Comparison of ENCODE assay signal across 18 cellular contexts in genomic region chr11:60771146-60771545, GRCh38. TPM values are rescaled to one million over a fixed set of nuclear protein-coding genes. Genes with fewer than 3 reads are reported as not detected.
DNase-seq lines count a peak whose midpoint lies in the region; ATAC-seq and TF ChIP-seq lines count a peak whose summit lies in the region.
"Had no signal": no experiment of that assay in that cellular context is flagged by ENCODE, and none has a peak within 500 bp of the region (broad histone marks: within the 10 kb centered on the region; RNA-seq: fewer than 3 reads in every experiment).

No MANE protein-coding gene starts in this region.

- H3K23ac ChIP-seq in IMR-90 (ENCODE audit: low read depth, low read length), result no peak overlapping the region

- POLR2A ChIA-PET in IMR-90 (lab: Charles Lee; ENCODE audit: unreplicated experiment), result no interaction called here

- no peak overlapping the region for H2AFZ ChIP-seq in IMR-90 (replicated peaks; ENCODE audit: low read length, poor library complexity)
- H2AFZ ChIP-seq: GM23248 had no signal

- H2BK15ac ChIP-seq in IMR-90 (ENCODE audit: low read depth, low read length), result no peak overlapping the region

- no peak overlapping the region for H3K14ac ChIP-seq in IMR-90 (replicated peaks; ENCODE audit: low read depth, low read length)

- no peak overlapping the region for H3K4me3 Mint-ChIP-seq in chondrocyte (ENCODE audit: unreplicated experiment)
- no peak overlapping the region for H3K4me3 Mint-ChIP-seq in stimulated activated memory B cell treated with anti-CD40 and anti-IgM and Interleukin-4, amounts not matched to agents 10 μg/mL and 1 μg/mL and 100 μg/mL, for 72 hours
- H3K4me3 Mint-ChIP-seq: CD4-positive, alpha-beta T cell; HFFc6 had no signal

- H2BK5ac ChIP-seq in IMR-90 (ENCODE audit: low read depth, low read length, poor library complexity, severe bottlenecking), result no peak overlapping the region

- no peaks in the 10 kb centered on the region for H3K9me3 Mint-ChIP-seq in chondrocyte (ENCODE audit: low read depth)
- peaks cover 3% of the 10 kb centered on the region for H3K9me3 Mint-ChIP-seq in stimulated activated memory B cell treated with anti-CD40 and anti-IgM and Interleukin-4, amounts not matched to agents 10 μg/mL and 1 μg/mL and 100 μg/mL, for 72 hours
- H3K9me3 Mint-ChIP-seq: CD4-positive, alpha-beta T cell; HFFc6; IgD-negative memory B cell had no signal

- no TSS peak for BruUV-seq in IMR-90 (replicated peaks; lab: Mats Ljungman, UMichigan)

- no peaks in the 10 kb centered on the region for H3K79me1 ChIP-seq in IMR-90 (ENCODE audit: low read depth in 1 of 2, low read length in 2 of 2)

- H2BK20ac ChIP-seq in IMR-90 (ENCODE audit: low read depth, low read length), result no peak overlapping the region

- no peaks in the 10 kb centered on the region for H3K36me3 Mint-ChIP-seq in chondrocyte (ENCODE audit: low read depth)
- H3K36me3 Mint-ChIP-seq in stimulated activated memory B cell treated with anti-CD40 and anti-IgM and Interleukin-4, amounts not matched to agents 10 μg/mL and 1 μg/mL and 100 μg/mL, for 72 hours, result no peaks in the 10 kb centered on the region
- H3K36me3 Mint-ChIP-seq: IgD-negative memory B cell had no signal

- no peaks in the 10 kb centered on the region for H3K9me3 ChIP-seq in IMR-90 (ENCODE audit: control insufficient read depth, insufficient read depth, low read length)
- H3K9me3 ChIP-seq: A549, Caco-2 had no signal

- no peak overlapping the region for H3K4me2 ChIP-seq in IMR-90 (ENCODE audit: low read depth, low read length)
- H3K4me2 ChIP-seq: A549 had no signal

- H3K4me1 ChIP-seq in IMR-90 (ENCODE audit: control insufficient read depth, insufficient read depth, low read length), result no peaks in the 10 kb centered on the region
- H3K4me1 ChIP-seq: A549, Caco-2 had no signal

- WGBS in IMR-90 (ENCODE audit: extremely low coverage in 2 of 2, insufficient read length in 1 of 2), 2 experiments, result no CpG with 5 or more reads among the region's 4 CpGs

- intact Hi-C loops in IMR-90 (cut with micrococcal nuclease) (no loop called here), posterior vena cava (cut with DNase I) (no loop called here)

- no peak overlapping the region for H3K27ac ChIP-seq in IMR-90 (ENCODE audit: insufficient read depth, low read length)
- H3K27ac ChIP-seq: 22Rv1, A549, C4-2B, GM23248 had no signal

- in situ Hi-C loops in IMR-90 (cut with MboI; ENCODE audit: low sequenced_read_pairs), result no loop called here

- no peak for DNase-seq in IMR-90
- peak; percentile 72 for DNase-seq in chondrocyte (ENCODE audit: low spot score)
- DNase-seq in posterior vena cava (ENCODE audit: low spot score), result peak; percentile 42
- no peak for DNase-seq in NCI-H1436 treated with DMSO at 0.1 percent for 48 hours (lab: John Stamatoyannopoulos, UW)
- no peak for DNase-seq in effector CD8-positive, alpha-beta T cell (lab: John Stamatoyannopoulos, UW)
- DNase-seq: AML-193; Caco-2; CD4-positive, alpha-beta T cell; HFFc6 had no signal

- H3K4ac ChIP-seq in IMR-90 (ENCODE audit: low read depth, low read length), result no peak overlapping the region

- H3K4me3 ChIP-seq in IMR-90 (ENCODE audit: insufficient read depth, low read depth, low read length), result no peak overlapping the region
- H3K4me3 ChIP-seq: A549, GM23248 had no signal

- no peak overlapping the region for H2BK120ac ChIP-seq in IMR-90 (ENCODE audit: low read depth, low read length)

- H4K20me1 ChIP-seq in IMR-90 (ENCODE audit: insufficient read depth, low read length), result no peaks in the 10 kb centered on the region

- no peak overlapping the region for H3K18ac ChIP-seq in IMR-90 (ENCODE audit: low read depth, low read length)

- CTCF ChIA-PET in IMR-90 (lab: Yijun Ruan, JAX), result no interaction called here

- no peak overlapping the region for H3K9ac ChIP-seq in IMR-90 (ENCODE audit: low read depth, low read length)
- H3K9ac ChIP-seq: GM23248 had no signal

- H3K36me3 ChIP-seq in IMR-90 (ENCODE audit: control insufficient read depth, insufficient read depth, low read length), result no peaks in the 10 kb centered on the region

- H2AK9ac ChIP-seq in IMR-90 (replicated peaks; ENCODE audit: low read depth, low read length, poor library complexity), result peak overlapping the region; percentile 50

- TF ChIP-seq CTCF in IMR-90 (conservative IDR thresholded peaks at IDR 0.05; ENCODE audit: low read depth, low read length), result no peak
- no peak for TF ChIP-seq CTCF in chondrocyte (IDR thresholded peaks at IDR 0.05)

- no peak overlapping the region for H4K5ac ChIP-seq in IMR-90 (ENCODE audit: low read depth, low read length)

- no peaks in the 10 kb centered on the region for H3K9me1 ChIP-seq in IMR-90 (ENCODE audit: insufficient read depth, low read length)

- dilution Hi-C loops in IMR-90 (cut with HindIII; ENCODE audit: low sequenced_read_pairs, unreplicated experiment), result no loop called here

- no peak overlapping the region for H2AK5ac ChIP-seq in IMR-90 (ENCODE audit: low read depth, low read length)

- no peak for TF ChIP-seq POLR2A in IMR-90 (IDR thresholded peaks at IDR 0.05; ENCODE audit: low read depth, low read length)

- peaks cover 22% of the 10 kb centered on the region for H3K4me1 Mint-ChIP-seq in chondrocyte (ENCODE audit: low read depth)
- H3K4me1 Mint-ChIP-seq in stimulated activated memory B cell treated with anti-CD40 and anti-IgM and Interleukin-4, amounts not matched to agents 10 μg/mL and 1 μg/mL and 100 μg/mL, for 72 hours, result peaks cover 47% of the 10 kb centered on the region

- H3K27me3 ChIP-seq in IMR-90 (ENCODE audit: control insufficient read depth, insufficient read depth, low read length), result peaks cover 15% of the 10 kb centered on the region

- no peak overlapping the region for H3K56ac ChIP-seq in IMR-90 (ENCODE audit: extremely low read depth, insufficient read depth, low read length)

- H3K27me3 Mint-ChIP-seq in chondrocyte (ENCODE audit: low read depth), result peaks cover 22% of the 10 kb centered on the region
- peaks cover 52% of the 10 kb centered on the region for H3K27me3 Mint-ChIP-seq in stimulated activated memory B cell treated with anti-CD40 and anti-IgM and Interleukin-4, amounts not matched to agents 10 μg/mL and 1 μg/mL and 100 μg/mL, for 72 hours

- no peak overlapping the region for H3K27ac Mint-ChIP-seq in chondrocyte (ENCODE audit: unreplicated experiment)
- peak overlapping the region; percentile 66 for H3K27ac Mint-ChIP-seq in stimulated activated memory B cell treated with anti-CD40 and anti-IgM and Interleukin-4, amounts not matched to agents 10 μg/mL and 1 μg/mL and 100 μg/mL, for 72 hours
- H3K27ac Mint-ChIP-seq: CD4-positive, alpha-beta T cell; HFFc6 had no signal

- ATAC-seq in IMR-90 (ENCODE audit: low read depth) (no peak), HG03108 (IDR thresholded peaks at IDR 0.05; ENCODE audit: unreplicated experiment) (no peak)
- no peak for ATAC-seq in stimulated activated memory B cell treated with anti-CD40 and anti-IgM and Interleukin-4, amounts not matched to agents 10 μg/mL and 1 μg/mL and 100 μg/mL, for 72 hours
- ATAC-seq: HCT116 had no signal

- no peak for TF ChIP-seq RAD21 in IMR-90 (IDR thresholded peaks at IDR 0.05; ENCODE audit: low read length)

- H4K8ac ChIP-seq in IMR-90 (ENCODE audit: low read depth in 2 of 2, low read length in 2 of 2), result no peak overlapping the region

- no peak overlapping the region for H4K91ac ChIP-seq in IMR-90 (ENCODE audit: insufficient read depth, low read depth, low read length)

TF ChIP-seq in IMR-90, 13 proteins besides CTCF, POLR2A, EP300 and RAD21 (continues in another document):
- no peak for TF ChIP-seq FOS (IDR thresholded peaks at IDR 0.05; ENCODE audit: low read depth, low read length)
- TF ChIP-seq MAZ (IDR thresholded peaks at IDR 0.05; ENCODE audit: borderline replicate concordance, low read depth, low read length), result no peak
- TF ChIP-seq ELK1 (IDR thresholded peaks at IDR 0.05; ENCODE audit: borderline replicate concordance, low read depth, low read length), result no peak
- TF ChIP-seq BHLHE40 (IDR thresholded peaks at IDR 0.05; ENCODE audit: low read depth, low read length), result no peak
- no peak for TF ChIP-seq CHD1 (IDR thresholded peaks at IDR 0.05; ENCODE audit: low read depth, low read length)
- no peak for TF ChIP-seq MXI1 (IDR thresholded peaks at IDR 0.05; ENCODE audit: borderline replicate concordance, low read depth, low read length)
- no peak for TF ChIP-seq SMC3 (IDR thresholded peaks at IDR 0.05; ENCODE audit: low read depth, low read length)
- TF ChIP-seq NFE2L2 (IDR thresholded peaks at IDR 0.05; ENCODE audit: low read depth, low read length), result no peak
- TF ChIP-seq USF2 (IDR thresholded peaks at IDR 0.05; ENCODE audit: low read depth, low read length), result no peak

RNA-seq across cellular contexts. Expression of gene MS4A10, which starts 14.0 kb away (rescaled TPM):
- total RNA-seq in IMR-90 (2012; rRNA removed) (not detected in 2 replicates), chondrocyte (not detected in 3 replicates), posterior vena cava (not detected)
- not detected in 2 replicates for polyA plus RNA-seq in IMR-90 (2012; rRNA removed)
- polyA plus RNA-seq in IMR-90 (2012; cell fraction: cytosol; rRNA removed), result not detected in 2 replicates
- not detected in 2 replicates for polyA plus RNA-seq in IMR-90 (2012; cell fraction: nucleus; rRNA removed; ENCODE audit: low replicate concordance)
- total RNA-seq: CD4-positive, alpha-beta T cell; GM23248; HFFc6 had no signal
- polyA plus RNA-seq: A549, BJ, GM23248, IgD-negative memory B cell had no signal

RNA-seq across cellular contexts. Expression of gene MS4A15, which starts 14.5 kb away (rescaled TPM):
- total RNA-seq in IMR-90 (2012; rRNA removed) (not detected in 2 replicates), chondrocyte (not detected in 3 replicates), posterior vena cava (not detected)
- not detected in 2 replicates for polyA plus RNA-seq in IMR-90 (2012; rRNA removed)
- not detected in 2 replicates for polyA plus RNA-seq in IMR-90 (2012; cell fraction: cytosol; rRNA removed)
- not detected in 2 replicates for polyA plus RNA-seq in IMR-90 (2012; cell fraction: nucleus; rRNA removed; ENCODE audit: low replicate concordance)
- total RNA-seq: Caco-2; CD4-positive, alpha-beta T cell; GM23248; HFFc6 had no signal
- polyA plus RNA-seq: A549, BJ, GM23248, IgD-negative memory B cell had no signal

RNA-seq across cellular contexts. Expression of gene MS4A18, which starts 46.6 kb away (rescaled TPM):
- not detected in 2 replicates for total RNA-seq in IMR-90 (2012; rRNA removed)
- not detected in 2 replicates for polyA plus RNA-seq in IMR-90 (2012; rRNA removed)
- not detected in 2 replicates for polyA plus RNA-seq in IMR-90 (2012; cell fraction: cytosol; rRNA removed)
- not detected in 2 replicates for polyA plus RNA-seq in IMR-90 (2012; cell fraction: nucleus; rRNA removed; ENCODE audit: low replicate concordance)
- total RNA-seq in chondrocyte, result not detected in 3 replicates
- total RNA-seq in posterior vena cava, result not detected
- total RNA-seq: Caco-2; CD4-positive, alpha-beta T cell; GM23248; HFFc6 had no signal
- polyA plus RNA-seq: A549, BJ, GM23248, IgD-negative memory B cell had no signal

Comparison
In these comparisons a context has a peak if more than half of its experiments do, and no peak if none do; other contexts are left out.
1. DNase-seq: peak in chondrocyte (single experiment) and posterior vena cava (single experiment); none in IMR-90 (single experiment), NCI-H1436 treated with DMSO at 0.1 percent for 48 hours (single experiment) and effector CD8-positive, alpha-beta T cell (single experiment).